ENCODE assay signal across 8 cellular contexts in genomic region chr7:33243319-33243881, GRCh38.
DNase-seq lines count a peak whose midpoint lies in the region; ATAC-seq, FAIRE-seq and TF ChIP-seq lines count a peak whose summit lies in the region.

No MANE protein-coding gene starts in this region.

- H3K27me3 ChIP-seq in A673 (replicated peaks; ENCODE audit: insufficient read depth, low read depth, low read length, poor library complexity) (no peaks in the 10 kb centered on the region), kidney epithelial cell (ENCODE audit: control insufficient read depth, insufficient read depth, low read length) (no peaks in the 10 kb centered on the region)

- POLR2A ChIA-PET in A673 (lab: Charles Lee; ENCODE audit: low non-redundant PET) = no interaction called here

- intact Hi-C loops in A673 (cut with micrococcal nuclease; ENCODE audit: unreplicated experiment) = loop anchor here (10.0 kb wide), 4 partner anchors 479 to 691 kb away; partner anchors contain the start of gene BMPER

- peak; percentile 76 for TF ChIP-seq CTCF in A673 (conservative IDR thresholded peaks at IDR 0.05; ENCODE audit: low read depth, low read length)
- TF ChIP-seq CTCF in GM20000 (IDR thresholded peaks at IDR 0.05; ENCODE audit: extremely low read depth, missing control alignments) = no peak
- peak; percentile 63 for TF ChIP-seq CTCF in kidney epithelial cell (IDR thresholded peaks at IDR 0.05; ENCODE audit: insufficient read depth, low read length, poor library complexity, severe bottlenecking)

- no peaks in the 10 kb centered on the region for H3K36me3 ChIP-seq in A673 (ENCODE audit: insufficient read depth, low read length, poor library complexity, severe bottlenecking)
- no peaks in the 10 kb centered on the region for H3K36me3 ChIP-seq in kidney epithelial cell (ENCODE audit: control insufficient read depth, insufficient read depth, low read length)

- H3K9me3 ChIP-seq in A673 (ENCODE audit: low read depth, low read length, poor library complexity, severe bottlenecking) = no peaks in the 10 kb centered on the region

- BruUV-seq in A673 (replicated peaks; lab: Mats Ljungman, UMichigan) = no TSS peak

- CTCF ChIA-PET in A673 (lab: Charles Lee) = interaction anchor here (0.6 to 1.3 kb wide), 2 partner anchors 689 to 827 kb away, joined by 5 to 6 read pairs (median 6); no protein-coding TSS in a partner anchor

- H3K27ac ChIP-seq in A673 (ENCODE audit: low read depth, low read length, poor library complexity, severe bottlenecking) = no peak overlapping the region

- FAIRE-seq in urothelium cell line (lab: Jason Lieb, UNC) = no peak

- peak; percentile 71 for DNase-seq in A673 (ENCODE audit: low spot score)
- peak; percentile 24 for DNase-seq in GM20000 (ENCODE audit: low spot score)
- DNase-seq in NCI-H2171 treated with DMSO at 0.1 percent for 48 hours (lab: John Stamatoyannopoulos, UW) = peak; percentile 66
- peak; percentile 70 for DNase-seq in astrocyte of the hippocampus (ENCODE audit: low read depth, low spot score)
- no peak for DNase-seq in kidney epithelial cell (ENCODE audit: low read depth)
- DNase-seq in urothelium cell line (ENCODE audit: low spot score) = peak; percentile 39

- ATAC-seq in GM21825 (IDR thresholded peaks at IDR 0.05; ENCODE audit: unreplicated experiment) (no peak), HG02870 (IDR thresholded peaks at IDR 0.05; ENCODE audit: unreplicated experiment) (no peak)

- H3K4me1 ChIP-seq in A673 (ENCODE audit: insufficient read depth, low read length, poor library complexity, severe bottlenecking) = no peaks in the 10 kb centered on the region

- H3K4me3 ChIP-seq in A673 (ENCODE audit: low read depth, low read length, poor library complexity, severe bottlenecking) (no peak overlapping the region), kidney epithelial cell (ENCODE audit: low read depth, low read length) (no peak overlapping the region)
